In the genomic region with DNA sequence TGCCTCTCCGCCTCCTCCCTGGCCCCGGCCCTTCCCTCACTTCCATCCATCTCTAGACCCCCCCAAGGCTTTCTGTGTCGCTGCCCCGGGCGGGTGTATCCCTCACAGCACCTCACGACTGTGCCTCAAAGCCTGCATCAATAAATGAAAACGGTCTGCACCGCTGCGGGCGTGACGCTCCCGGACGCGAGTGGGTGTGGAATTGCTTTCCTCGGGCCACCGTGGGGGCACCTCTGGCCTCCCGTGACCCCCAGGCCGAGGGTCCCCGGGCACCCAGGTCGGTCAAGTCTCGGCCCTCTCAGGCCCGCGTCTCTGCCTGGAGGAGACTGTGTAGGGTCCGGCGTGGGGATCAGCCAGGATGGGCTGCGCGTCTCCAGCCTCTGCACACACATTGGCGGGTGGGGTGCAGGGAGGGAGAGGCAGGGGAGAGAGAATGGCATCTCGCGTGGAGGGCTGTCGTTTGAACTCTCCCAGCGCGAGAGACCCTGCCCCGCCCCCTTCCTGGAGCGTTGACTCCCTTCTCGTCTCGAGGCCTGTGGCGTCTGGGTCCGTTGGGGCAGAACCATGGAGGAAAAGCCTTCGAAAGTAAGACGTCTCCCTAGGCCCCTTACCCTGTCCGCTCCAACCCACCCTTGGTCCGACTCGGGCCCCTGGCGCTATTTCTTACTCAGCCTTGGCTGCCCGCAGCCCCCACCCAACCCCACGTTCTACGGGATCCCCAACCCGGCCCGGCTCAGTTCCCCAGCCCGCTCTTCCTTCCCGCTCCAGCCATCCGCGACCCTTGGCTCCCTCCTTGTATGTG, we compare ENCODE assay signal across 8 cellular contexts. TPM values are rescaled to one million over a fixed set of nuclear protein-coding genes. Genes with fewer than 3 reads are reported as not detected.
DNase-seq lines count a peak whose midpoint lies in the region; ATAC-seq, FAIRE-seq and TF ChIP-seq lines count a peak whose summit lies in the region.

A gene with protein sequence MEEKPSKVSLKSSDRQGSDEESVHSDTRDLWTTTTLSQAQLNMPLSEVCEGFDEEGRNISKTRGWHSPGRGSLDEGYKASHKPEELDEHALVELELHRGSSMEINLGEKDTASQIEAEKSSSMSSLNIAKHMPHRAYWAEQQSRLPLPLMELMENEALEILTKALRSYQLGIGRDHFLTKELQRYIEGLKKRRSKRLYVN (plus strand): TSS at position 512 of the 802 bp plus-strand sequence. CDS start 53 bp downstream, at position 565.

- H3K36me3 ChIP-seq in GM12878 (ENCODE audit: control insufficient read depth in 2 of 2, insufficient read depth in 2 of 2, low read length in 1 of 2), result no peaks in the 10 kb centered on the region
- no peaks in the 10 kb centered on the region for H3K36me3 ChIP-seq in HepG2 (replicated peaks in 1 of 2; ENCODE audit: control insufficient read depth in 1 of 2, insufficient read depth in 2 of 2, low read length in 2 of 2)
- H3K36me3 ChIP-seq in tibial artery, result no peaks in the 10 kb centered on the region

- FAIRE-seq in GM12878 (lab: Jason Lieb, UNC) (no peak), HepG2 (lab: Jason Lieb, UNC) (no peak)

- peak within 1 kb of the TSS; percentile 47 for H3K4me3 Mint-ChIP-seq in activated CD8-positive, alpha-beta memory T cell treated with anti-CD3 and anti-CD28 coated beads, Interleukin-2, amount 10 ng/mL, durations not matched to agents 7 days and 5 days

- in situ Hi-C loops in GM12878 (cut with MboI) (loop anchor here (5.0 kb wide), 1 partner anchor 98 kb away; no protein-coding TSS in a partner anchor), HepG2 (cut with HindIII; ENCODE audit: extremely low pct_ligation_motif_present, low pct_unique_long_range_greater_than_20kb) (loop anchor here (5.0 kb wide), 1 partner anchor 58 kb away; the partner anchor contains the start of gene FKBP2)

- H3K4me2 ChIP-seq in GM12878 (ENCODE audit: control insufficient read depth, insufficient read depth) (peak within 1 kb of the TSS; percentile 84), HepG2 (ENCODE audit: low read depth, low read length) (peak within 1 kb of the TSS; percentile 84)

- 5% methylated on average over 44 of the region's 54 CpGs for WGBS in GM12878 (ENCODE audit: insufficient coverage, insufficient replicate concordance, low lambda C conversion rate, missing lambda C conversion rate)
- WGBS in HepG2 (ENCODE audit: low lambda C conversion rate), result 5% methylated on average over 28 of the region's 54 CpGs

- TF ChIP-seq CTCF in GM12878 (IDR thresholded peaks at IDR 0.05 in 2 of 3, conservative IDR thresholded peaks at IDR 0.05 in 1 of 3; ENCODE audit: control insufficient read depth in 2 of 3, extremely low read depth in 1 of 3, insufficient read depth in 1 of 3, low read depth in 3 of 3, low read length in 3 of 3), result no peak
- no peak for TF ChIP-seq CTCF in HepG2 (CRISPR knock-in tag; IDR thresholded peaks at IDR 0.05)
- no peak for TF ChIP-seq CTCF in tibial artery (IDR thresholded peaks at IDR 0.05)

- RAD21 ChIA-PET in GM12878 (lab: Charles Lee; ENCODE audit: unreplicated experiment), result interaction anchor here (0.6 to 5.8 kb wide), 12 partner anchors 15 to 113 kb away, joined by 3 to 125 read pairs (median 7); partner anchors contain the start of genes BAD, FERMT3, FKBP2 and GPR137

- intact Hi-C loops in GM12878 (cut with micrococcal nuclease; ENCODE audit: unreplicated experiment), result loop anchor here (2.0 to 5.0 kb wide), 2 partner anchors 49 to 628 kb away; partner anchors contain the start of genes ATL3 and PLCB3
- intact Hi-C loops in HepG2 (cut with micrococcal nuclease; ENCODE audit: unreplicated experiment), result loop anchor here (5.0 to 10.0 kb wide), 2 partner anchors 53 to 115 kb away; partner anchors contain the start of genes PPP1R14B and STIP1
- intact Hi-C loops in tibial artery (cut with DNase I; ENCODE audit: low total_unique reads), result loop anchor here (2.0 kb wide), 1 partner anchor 95 kb away; no protein-coding TSS in a partner anchor

- TF ChIP-seq POLR2A in GM12878 (IDR thresholded peaks at IDR 0.05; ENCODE audit: low read depth, low read length), result no peak
- TF ChIP-seq POLR2A in HepG2 (IDR thresholded peaks at IDR 0.05; ENCODE audit: insufficient read depth in 1 of 2, low read depth in 2 of 2, low read length in 2 of 2), result no peak

- H3K4me1 Mint-ChIP-seq in activated CD8-positive, alpha-beta memory T cell treated with anti-CD3 and anti-CD28 coated beads, Interleukin-2, amount 10 ng/mL, durations not matched to agents 7 days and 5 days, result peaks cover 25% of the 10 kb centered on the region

- H3K4me1 ChIP-seq in GM12878 (ENCODE audit: control insufficient read depth, insufficient read depth, low read length) (peaks cover 21% of the 10 kb centered on the region), HepG2 (ENCODE audit: insufficient read depth, low read length) (peaks cover 43% of the 10 kb centered on the region), tibial artery (peaks cover 0 to 38% (median 28%) of the 10 kb centered on the region in 4 donors)

- H3K4me3 ChIP-seq in GM12878 (peak within 1 kb of the TSS; percentile 16; the same call in 1 of the 2 replicates), HepG2 (replicated peaks in 1 of 3; ENCODE audit: insufficient read depth in 1 of 3, low read depth in 2 of 3, low read length in 3 of 3) (peak within 1 kb of the TSS; percentile 31 to 64 (median 46)), tibial artery (peak within 1 kb of the TSS; percentile 43 to 53)

- H2AFZ ChIP-seq in GM12878 (ENCODE audit: control insufficient read depth, low read depth, low read length) (peak within 1 kb of the TSS; percentile 51), HepG2 (ENCODE audit: low read length) (no peak within 1 kb of the TSS)

- TF ChIP-seq RAD21 in GM12878 (IDR thresholded peaks at IDR 0.05; ENCODE audit: insufficient read depth, low read depth, low read length) (no peak), HepG2 (CRISPR knock-in tag; IDR thresholded peaks at IDR 0.05) (no peak)

- H4K20me1 ChIP-seq in GM12878 (ENCODE audit: control insufficient read depth, insufficient read depth), result no peaks in the 10 kb centered on the region; the same call in 1 of the 2 replicates
- 0 out of 2 replicates have a peak, but pooled peaks cover 5% of the 10 kb centered on the region for H4K20me1 ChIP-seq in HepG2 (ENCODE audit: insufficient read depth, low read length)

- H3K27me3 Mint-ChIP-seq in activated CD8-positive, alpha-beta memory T cell treated with anti-CD3 and anti-CD28 coated beads, Interleukin-2, amount 10 ng/mL, durations not matched to agents 7 days and 5 days, result peaks cover 63% of the 10 kb centered on the region

- H3K79me2 ChIP-seq in GM12878 (ENCODE audit: control insufficient read depth, insufficient read depth, low read length), result no peaks in the 10 kb centered on the region
- H3K79me2 ChIP-seq in HepG2 (ENCODE audit: insufficient read depth, low read length), result no peaks in the 10 kb centered on the region

- DNase-seq in activated CD8-positive, alpha-beta memory T cell treated with anti-CD3 and anti-CD28 coated beads, Interleukin-2, amount 10 ng/mL, durations not matched to agents 7 days and 5 days, result no peak
- no peak for DNase-seq in activated CD8-positive, alpha-beta memory T cell treated with anti-CD3 and anti-CD28 coated beads, Interleukin-2, amount 50 U/mL, for 48 hours
- no peak for DNase-seq in GM12878 (ENCODE audit: low read depth, low spot score)
- no peak for DNase-seq in HepG2 (ENCODE audit: low spot score)
- DNase-seq in tibial artery, result no peak
- no peak for DNase-seq in central memory CD4-positive, alpha-beta T cell

- H3K27me3 ChIP-seq in GM12878 (replicated peaks in 1 of 2; ENCODE audit: control insufficient read depth in 2 of 2, insufficient read depth in 2 of 2, low read length in 1 of 2), result peaks cover 17 to 27% of the 10 kb centered on the region in 2 experiments
- peaks cover 22 to 58% of the 10 kb centered on the region in 2 experiments; a peak in 4 of 5 replicates for H3K27me3 ChIP-seq in HepG2 (ENCODE audit: control insufficient read depth in 1 of 2, insufficient read depth in 2 of 2, low read length in 2 of 2)
- peaks cover 0 to 69% of the 10 kb centered on the region in 2 donors for H3K27me3 ChIP-seq in tibial artery

- SMC1A ChIA-PET in GM12878 (lab: Charles Lee; ENCODE audit: uncharacterized antibody, unreplicated experiment), result interaction anchor here (1.1 to 5.7 kb wide), 5 partner anchors 15 to 94 kb away, joined by 5 to 98 read pairs (median 7); partner anchors contain the start of genes BAD, FERMT3 and GPR137

- H3K27ac ChIP-seq in GM12878 (ENCODE audit: control insufficient read depth, insufficient read depth), result no peak within 1 kb of the TSS
- no peak within 1 kb of the TSS for H3K27ac ChIP-seq in HepG2 (ENCODE audit: extremely low read length, insufficient read depth, low read length)
- peak within 1 kb of the TSS; percentile 3 to 60 for H3K27ac ChIP-seq in tibial artery

- ATAC-seq in activated CD8-positive, alpha-beta memory T cell treated with anti-CD3 and anti-CD28 coated beads, Interleukin-2, amount 10 ng/mL, durations not matched to agents 7 days and 5 days, result no peak
- ATAC-seq in GM12878, result no peak
- peak; percentile 9; the same call in 2 of the 3 replicates for ATAC-seq in HepG2
- no peak for ATAC-seq in HG02678 (IDR thresholded peaks at IDR 0.05; ENCODE audit: unreplicated experiment)
- no peak for ATAC-seq in HG03108 (IDR thresholded peaks at IDR 0.05; ENCODE audit: unreplicated experiment)

- CTCF ChIA-PET in activated CD8-positive, alpha-beta memory T cell treated with anti-CD3 and anti-CD28 coated beads, Interleukin-2, amount 10 ng/mL, durations not matched to agents 7 days and 5 days (lab: Charles Lee), result interaction anchor here (0.8 to 7.2 kb wide), 20 partner anchors 13 to 300 kb away, joined by 3 to 188 read pairs (median 8); partner anchors contain the start of genes BAD, CCDC88B, FERMT3 and FKBP2
- CTCF ChIA-PET in GM12878 (lab: Yijun Ruan, JAX) (interaction anchor here (0.7 to 5.8 kb wide), 22 partner anchors 7 to 152 kb away, joined by 3 to 238 read pairs (median 7); partner anchors contain the start of genes BAD, CCDC88B, FERMT3 and GPR137), HepG2 (lab: Yijun Ruan, JAX; ENCODE audit: low intra/inter-chr PET ratio, low total read pairs) (interaction anchor here (1.3 to 1.7 kb wide), 3 partner anchors 28 to 95 kb away, joined by 5 to 8 read pairs (median 6); no protein-coding TSS in a partner anchor)

- POLR2A ChIA-PET in GM12878 (lab: Charles Lee) (interaction anchor here (1.1 to 5.8 kb wide), 3 partner anchors 30 to 95 kb away, joined by 4 to 70 read pairs (median 61); partner anchors contain the start of gene FERMT3), HepG2 (lab: Yijun Ruan, JAX) (interaction anchor here (0.9 to 1.6 kb wide), 9 partner anchors 15 to 135 kb away, joined by 3 to 8 read pairs (median 4); partner anchors contain the start of genes BAD, PRDX5, STIP1 and TRMT112)

- no peaks in the 10 kb centered on the region for H3K36me3 Mint-ChIP-seq in activated CD8-positive, alpha-beta memory T cell treated with anti-CD3 and anti-CD28 coated beads, Interleukin-2, amount 10 ng/mL, durations not matched to agents 7 days and 5 days

- no peak within 1 kb of the TSS; the same call in 1 of the 2 replicates for H3K9ac ChIP-seq in GM12878 (ENCODE audit: control insufficient read depth, insufficient read depth, low read length)
- H3K9ac ChIP-seq in HepG2 (ENCODE audit: insufficient read depth, low read depth, low read length), result peak within 1 kb of the TSS; percentile 27; the same call in 1 of the 2 replicates

- H3K9me3 ChIP-seq in GM12878 (replicated peaks; ENCODE audit: control insufficient read depth, insufficient read depth, low read length) (no peaks in the 10 kb centered on the region), HepG2 (ENCODE audit: low read length) (no peaks in the 10 kb centered on the region), tibial artery (no peaks in the 10 kb centered on the region)

- no peaks in the 10 kb centered on the region for H3K9me3 Mint-ChIP-seq in activated CD8-positive, alpha-beta memory T cell treated with anti-CD3 and anti-CD28 coated beads, Interleukin-2, amount 10 ng/mL, durations not matched to agents 7 days and 5 days (ENCODE audit: low read depth)

- no TSS peak for BruUV-seq in GM12878 (replicated peaks; lab: Mats Ljungman, UMichigan)
- BruUV-seq in HepG2 (replicated peaks; lab: Mats Ljungman, UMichigan), result no TSS peak

- TF ChIP-seq EP300 in GM12878 (IDR thresholded peaks at IDR 0.05; ENCODE audit: borderline replicate concordance in 1 of 2, control insufficient read depth in 1 of 2, low read depth in 2 of 2, low read length in 2 of 2) (no peak), HepG2 (IDR thresholded peaks at IDR 0.05; ENCODE audit: low read depth in 2 of 2, low read length in 2 of 2) (no peak), HepG2 (CRISPR knock-in tag; IDR thresholded peaks at IDR 0.05; ENCODE audit: borderline replicate concordance) (no peak)

- no peak within 1 kb of the TSS for H3K27ac Mint-ChIP-seq in activated CD8-positive, alpha-beta memory T cell treated with anti-CD3 and anti-CD28 coated beads, Interleukin-2, amount 10 ng/mL, durations not matched to agents 7 days and 5 days

RNA-seq across cellular contexts. Expression of the gene that starts here (rescaled TPM):
- not detected for total RNA-seq in activated CD8-positive, alpha-beta memory T cell treated with anti-CD3 and anti-CD28 coated beads, Interleukin-2, amount 10 ng/mL, durations not matched to agents 7 days and 5 days
- total RNA-seq in GM12878 (2013; cell fraction: nucleolus; rRNA removed), result 0.50 TPM in 1 of 2 replicates, not detected in the other
- total RNA-seq in GM12878 (2014; rRNA removed), result not detected in 2 replicates
- total RNA-seq in GM12878 (2014; rRNA removed; fragmentation: Illumina TruSeq; extraction: Trizol), result not detected in 2 replicates
- 0.29 TPM in 1 of 2 replicates, not detected in the other for total RNA-seq in GM12878 (2021)
- polyA plus RNA-seq in GM12878 (2011; ENCODE audit: low read depth), result not detected
- 0.12 and 0.24 TPM in 2 replicates for polyA plus RNA-seq in GM12878 (2011; rRNA removed)
- polyA plus RNA-seq in GM12878 (2011; cell fraction: cytosol; rRNA removed), result 0.12 TPM in 1 of 2 replicates, not detected in the other
- polyA plus RNA-seq in GM12878 (2011; cell fraction: nucleus; rRNA removed), result 0.22 and 0.38 TPM in 2 replicates
- polyA plus RNA-seq in GM12878 (2012), result 0.23 and 0.67 TPM in 2 replicates
- polyA plus RNA-seq in GM12878 (2014; fragmentation: Illumina TruSeq; extraction: Trizol), result 0.31 TPM in 1 of 2 replicates, not detected in the other
- polyA plus RNA-seq in GM12878 (2014; fragmentation: Nextera tagmentation; extraction: Ambion mirVana), result not detected
- polyA plus RNA-seq in GM12878 (2014; rRNA removed), result not detected in 2 replicates
- polyA plus RNA-seq in GM12878 (2016; fragmentation: Nextera tagmentation; extraction: Ambion mirVana), result not detected
- not detected in 2 replicates for polyA minus RNA-seq in GM12878 (2011; rRNA and poly(A)+ RNA removed)
- polyA minus RNA-seq in GM12878 (2011; cell fraction: cytosol; rRNA and poly(A)+ RNA removed), result not detected in 2 replicates
- not detected in 2 replicates for polyA minus RNA-seq in GM12878 (2011; cell fraction: nucleus; rRNA and poly(A)+ RNA removed)
- 0.22 and 0.73 TPM in 2 replicates for total RNA-seq in HepG2 (2016; rRNA removed; fragmentation: Illumina TruSeq; extraction: Trizol)
- not detected in 2 replicates for total RNA-seq in HepG2 (2016; cell fraction: cytosol; rRNA removed; fragmentation: Illumina TruSeq; extraction: Trizol; ENCODE audit: low read depth)
- 0.49 and 0.52 TPM in 2 replicates for total RNA-seq in HepG2 (2016; cell fraction: insoluble cytoplasmic fraction; rRNA removed; fragmentation: Illumina TruSeq; extraction: Trizol)
- 0.34 TPM in 1 of 2 replicates, not detected in the other for total RNA-seq in HepG2 (2016; cell fraction: membrane; rRNA removed; fragmentation: Illumina TruSeq; extraction: Trizol)
- total RNA-seq in HepG2 (2016; cell fraction: nucleus; rRNA removed; fragmentation: Illumina TruSeq; extraction: Trizol), result not detected in 2 replicates
- polyA plus RNA-seq in HepG2 (2011; rRNA removed), result 0.16 and 0.48 TPM in 2 replicates
- polyA plus RNA-seq in HepG2 (2011; cell fraction: cytosol; rRNA removed), result 0.26 and 0.66 TPM in 2 replicates
- 0.38 TPM in 1 of 2 replicates, not detected in the other for polyA plus RNA-seq in HepG2 (2011; cell fraction: nucleus; rRNA removed)
- polyA plus RNA-seq in HepG2 (2012), result 0.23 TPM in 1 of 2 replicates, not detected in the other
- polyA plus RNA-seq in HepG2 (2016; cell fraction: cytosol; fragmentation: Illumina TruSeq; extraction: Trizol; ENCODE audit: low read depth), result 0.15 and 0.65 TPM in 2 replicates
- 0.59 TPM in 1 of 2 replicates, not detected in the other for polyA plus RNA-seq in HepG2 (2016; cell fraction: insoluble cytoplasmic fraction; fragmentation: Illumina TruSeq; extraction: Trizol; ENCODE audit: low read depth)
- 0.44 TPM in 1 of 2 replicates, not detected in the other for polyA plus RNA-seq in HepG2 (2016; cell fraction: membrane; fragmentation: Illumina TruSeq; extraction: Trizol; ENCODE audit: low read depth)
- polyA plus RNA-seq in HepG2 (2016; cell fraction: nucleus; fragmentation: Illumina TruSeq; extraction: Trizol; ENCODE audit: insufficient read depth, low read depth), result 1.2 TPM in 1 of 2 replicates, not detected in the other
- 0.42 TPM in 1 of 2 replicates, not detected in the other for polyA minus RNA-seq in HepG2 (2011; rRNA and poly(A)+ RNA removed; ENCODE audit: low replicate concordance)
- polyA minus RNA-seq in HepG2 (2011; cell fraction: cytosol; rRNA and poly(A)+ RNA removed), result not detected in 2 replicates
- not detected in 2 replicates for polyA minus RNA-seq in HepG2 (2011; cell fraction: nucleus; rRNA and poly(A)+ RNA removed)

Comparison
In these comparisons a context has a peak if more than half of its experiments do, and no peak if none do; other contexts are left out.
1. H3K27ac ChIP-seq: peak in tibial artery (2 of 2); none in GM12878 (single experiment) and HepG2 (single experiment).
2. Peak in every context shown above with its lines, with median percentiles within 50 percentile points of each other: H3K4me3 ChIP-seq.